In the genomic region with DNA sequence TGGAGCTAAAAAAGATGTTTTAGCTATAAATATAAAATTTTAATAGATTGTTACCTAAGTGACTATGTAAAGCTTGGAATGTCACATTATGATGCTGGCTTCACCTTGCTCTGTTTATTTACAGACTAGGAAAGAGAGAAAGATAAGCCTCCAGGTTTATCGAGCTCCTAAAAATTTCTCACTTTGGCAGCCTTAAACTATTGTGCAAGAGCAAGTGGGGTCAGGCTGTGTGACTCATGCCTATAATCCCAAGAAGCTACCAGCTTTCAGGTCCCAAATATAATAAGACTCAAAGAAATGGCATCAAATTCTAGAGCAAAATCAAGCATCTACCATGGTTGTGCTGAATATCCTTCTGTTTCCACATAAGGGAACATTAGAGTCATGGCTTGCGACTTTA, we compare ENCODE assay signal across 15 cellular contexts. TPM values are rescaled to one million over a fixed set of nuclear protein-coding genes. Genes with fewer than 3 reads are reported as not detected.
DNase-seq lines count a peak whose midpoint lies in the region; ATAC-seq and TF ChIP-seq lines count a peak whose summit lies in the region.
"Had no signal": no experiment of that assay in that cellular context is flagged by ENCODE, and none has a peak within 500 bp of the region (broad histone marks: within the 10 kb centered on the region; RNA-seq: fewer than 3 reads in every experiment).

No MANE protein-coding gene starts in this region.

- no peak overlapping the region for H3K27ac ChIP-seq in PC-3 (ENCODE audit: low read length)
- no peak overlapping the region for H3K27ac ChIP-seq in CD4-positive, alpha-beta memory T cell (ENCODE audit: low read depth, low read length)
- H3K27ac ChIP-seq: tibial artery had no signal

- no peak overlapping the region for H3K27ac Mint-ChIP-seq in HFFc6
- H3K27ac Mint-ChIP-seq in CD4-positive, alpha-beta memory T cell: no peak overlapping the region
- H3K27ac Mint-ChIP-seq: activated naive CD8-positive, alpha-beta T cell; nephron had no signal

- no peaks in the 10 kb centered on the region for H3K36me3 Mint-ChIP-seq in HFFc6 (ENCODE audit: low read depth)
- H3K36me3 Mint-ChIP-seq in CD4-positive, alpha-beta memory T cell: no peaks in the 10 kb centered on the region
- H3K36me3 Mint-ChIP-seq: activated naive CD8-positive, alpha-beta T cell had no signal

- H3K27me3 ChIP-seq in PC-3 (ENCODE audit: low read length): 0 out of 2 replicates have a peak, but pooled peaks cover 4% of the 10 kb centered on the region
- no peaks in the 10 kb centered on the region for H3K27me3 ChIP-seq in CD4-positive, alpha-beta memory T cell (ENCODE audit: insufficient read depth, low read length)

- no peaks in the 10 kb centered on the region for H3K4me1 Mint-ChIP-seq in HFFc6 (ENCODE audit: low read depth)
- H3K4me1 Mint-ChIP-seq in CD4-positive, alpha-beta memory T cell: no peaks in the 10 kb centered on the region

- ATAC-seq in PC-3 (no peak), left colon (no peak)
- ATAC-seq: SK-N-SH treated with all-trans-retinoic acid at 6 μM for 48 hours had no signal

- H3K9me3 Mint-ChIP-seq in HFFc6: no peaks in the 10 kb centered on the region
- H3K9me3 Mint-ChIP-seq in CD4-positive, alpha-beta memory T cell: no peaks in the 10 kb centered on the region
- H3K9me3 Mint-ChIP-seq: nephron had no signal

- no peaks in the 10 kb centered on the region for H3K9me2 ChIP-seq in PC-3 (replicated peaks; ENCODE audit: low read length)

- no peak overlapping the region for H3K4me3 ChIP-seq in PC-3 (ENCODE audit: low read length)
- H3K4me3 ChIP-seq in fibroblast of mammary gland (ENCODE audit: control insufficient read depth, low read depth, low read length): no peak overlapping the region
- no peak overlapping the region for H3K4me3 ChIP-seq in retinal pigment epithelial cell (ENCODE audit: low read length)
- H3K4me3 ChIP-seq in CD4-positive, alpha-beta memory T cell (ENCODE audit: low read length in 2 of 2): no peak overlapping the region
- H3K4me3 ChIP-seq: tibial artery had no signal

- CTCF ChIA-PET in PC-3 (lab: Charles Lee): no interaction called here
- CTCF ChIA-PET in CD4-positive, alpha-beta memory T cell (lab: Charles Lee; ENCODE audit: partially characterized antibody): interaction anchor here (1.0 to 1.7 kb wide), 4 partner anchors 8 to 427 kb away, joined by 3 to 12 read pairs (median 5); no protein-coding TSS in a partner anchor

- intact Hi-C loops in PC-3 (cut with micrococcal nuclease) (no loop called here), left colon (cut with DNase I, micrococcal nuclease) (no loop called here)
- intact Hi-C loops in CD4-positive, alpha-beta memory T cell (cut with micrococcal nuclease): no loop called here

- DNase-seq in HFFc6 (peak; percentile 3), PC-3 (peak; percentile 51), fibroblast of mammary gland (ENCODE audit: low read depth) (peak; percentile 50), retinal pigment epithelial cell (ENCODE audit: low read depth) (peak; percentile 56), left colon (no peak), pons (ENCODE audit: low spot score) (no peak)
- no peak for DNase-seq in CD4-positive, alpha-beta memory T cell
- DNase-seq: dermis blood vessel endothelial cell, NCI-H146, NCI-H774, tibial artery had no signal

- TF ChIP-seq CTCF in HFFc6 (IDR thresholded peaks at IDR 0.05) (no peak), PC-3 (conservative IDR thresholded peaks at IDR 0.05; ENCODE audit: low read depth, low read length) (no peak), fibroblast of mammary gland (conservative IDR thresholded peaks at IDR 0.05; ENCODE audit: control insufficient read depth, insufficient read depth, low read depth, low read length) (no peak), retinal pigment epithelial cell (conservative IDR thresholded peaks at IDR 0.05; ENCODE audit: low read depth, low read length) (no peak)

- no peaks in the 10 kb centered on the region for H3K9me3 ChIP-seq in PC-3 (ENCODE audit: low read length)
- no peaks in the 10 kb centered on the region for H3K9me3 ChIP-seq in CD4-positive, alpha-beta memory T cell (ENCODE audit: control insufficient read depth in 1 of 2, low read length in 2 of 2)
- H3K9me3 ChIP-seq: tibial artery had no signal

- H3F3A ChIP-seq in PC-3 (ENCODE audit: low read length, unreplicated experiment): no peaks in the 10 kb centered on the region

- no TSS peak for BruUV-seq in PC-3 (replicated peaks; lab: Mats Ljungman, UMichigan)

- no peaks in the 10 kb centered on the region for H3K36me3 ChIP-seq in PC-3 (ENCODE audit: low read depth, low read length)
- H3K36me3 ChIP-seq in CD4-positive, alpha-beta memory T cell (ENCODE audit: insufficient read depth, low read length): no peaks in the 10 kb centered on the region
- H3K36me3 ChIP-seq: tibial artery had no signal

- H3K79me2 ChIP-seq in PC-3 (ENCODE audit: low read length): no peaks in the 10 kb centered on the region

- no peak overlapping the region for H3K4me3 Mint-ChIP-seq in HFFc6
- no peak overlapping the region for H3K4me3 Mint-ChIP-seq in CD4-positive, alpha-beta memory T cell
- H3K4me3 Mint-ChIP-seq: activated naive CD8-positive, alpha-beta T cell; nephron had no signal

- no peak overlapping the region for H3K4me2 ChIP-seq in PC-3 (ENCODE audit: low read length)

- H4K20me1 ChIP-seq in PC-3 (ENCODE audit: low read length): no peaks in the 10 kb centered on the region

- H3K9ac ChIP-seq in PC-3 (ENCODE audit: low read length): no peak overlapping the region

- H2AFZ ChIP-seq in PC-3 (ENCODE audit: low read length): no peak overlapping the region

- no peaks in the 10 kb centered on the region for H3K4me1 ChIP-seq in PC-3 (ENCODE audit: insufficient read depth, low read length)
- no peaks in the 10 kb centered on the region for H3K4me1 ChIP-seq in CD4-positive, alpha-beta memory T cell (ENCODE audit: insufficient read depth, low read length)
- H3K4me1 ChIP-seq: tibial artery had no signal

- POLR2A ChIA-PET in PC-3 (lab: Charles Lee; ENCODE audit: unreplicated experiment): no interaction called here
- POLR2A ChIA-PET in CD4-positive, alpha-beta memory T cell (lab: Charles Lee; ENCODE audit: partially characterized antibody): no interaction called here

- peaks cover 18% of the 10 kb centered on the region for H3K27me3 Mint-ChIP-seq in HFFc6 (ENCODE audit: insufficient read depth)
- peaks cover 18 to 29% of the 10 kb centered on the region in 2 donors for H3K27me3 Mint-ChIP-seq in CD4-positive, alpha-beta memory T cell

RNA-seq across cellular contexts. Expression of a gene that starts 34.3 kb away (rescaled TPM):
- not detected for total RNA-seq in HFFc6 (2021; fragmentation: NEBNext Ultra II Directional; extraction: Animal tissue kit (Norgen Biotek cat#: 25700))
- total RNA-seq in PC-3 (2014; rRNA removed) (not detected in 2 replicates), left colon (not detected)
- not detected for total RNA-seq in CD4-positive, alpha-beta memory T cell
- not detected for polyA plus RNA-seq in CD4-positive, alpha-beta memory T cell
- total RNA-seq: dermis blood vessel endothelial cell, HT-29 had no signal

Comparison
In these comparisons a context has a peak if more than half of its experiments do, and no peak if none do; other contexts are left out.
1. DNase-seq: peak in HFFc6 (single experiment), PC-3 (single experiment), fibroblast of mammary gland (single experiment) and retinal pigment epithelial cell (single experiment); none in left colon (0 of 2), pons (single experiment) and CD4-positive, alpha-beta memory T cell (0 of 5).